ENCODE assay signal across 29 cellular contexts in genomic region chr9:93911136-93911745, GRCh38. TPM values are rescaled to one million over a fixed set of nuclear protein-coding genes. Genes with fewer than 3 reads are reported as not detected.
"Had no signal": no experiment of that assay in that cellular context is flagged by ENCODE, and none has a peak within 500 bp of the region (broad histone marks: within the 10 kb centered on the region; RNA-seq: fewer than 3 reads in every experiment).

No MANE protein-coding gene starts in this region.

- H3K27me3 ChIP-seq: ascending aorta, body of pancreas, MG63, SJSA1 had no signal

- H3K27ac Mint-ChIP-seq: activated CD4-positive, alpha-beta T cell treated with anti-CD3 and anti-CD28 coated beads, Interleukin-2, amount 10 ng/mL, durations not matched to agents 24 days and 14 days; activated CD8-positive, alpha-beta memory T cell treated with anti-CD3 and anti-CD28 coated beads, Interleukin-2, amount 10 ng/mL, durations not matched to agents 7 days and 5 days; activated naive CD4-positive, alpha-beta T cell treated with anti-CD3 and anti-CD28 coated beads, Interleukin-2, amount 50 U/mL, for 72 hours; activated naive CD8-positive, alpha-beta T cell treated with anti-CD3 and anti-CD28 coated beads, Interleukin-2, amount 50 U/mL, for 24 hours; T-helper 1 cell treated with Interleukin-12 subunit alpha and Interleukin-12 subunit beta and Interleukin-4 antibody, amounts not matched to agents 30 μg/mL and 1 μg/mL, for 36 hours; WTC11 had no signal

- H3K9me3 Mint-ChIP-seq: activated CD4-positive, alpha-beta T cell treated with anti-CD3 and anti-CD28 coated beads, Interleukin-2, amount 10 ng/mL, durations not matched to agents 24 days and 14 days; activated naive CD4-positive, alpha-beta T cell treated with anti-CD3 and anti-CD28 coated beads, Interleukin-2, amount 50 U/mL, for 72 hours; activated naive CD8-positive, alpha-beta T cell treated with anti-CD3 and anti-CD28 coated beads, Interleukin-2, amount 50 U/mL, for 24 hours; activated T-cell treated with anti-CD3 and anti-CD28 coated beads, Interleukin-2, amount 50 U/mL, for 4 hours; T-helper 1 cell treated with Interleukin-12 subunit alpha and Interleukin-12 subunit beta and Interleukin-4 antibody, amounts not matched to agents 30 μg/mL and 1 μg/mL, for 36 hours; WTC11 had no signal

- H3K4me3 ChIP-seq: ascending aorta, body of pancreas, MG63, SJSA1 had no signal

- H3K4me1 Mint-ChIP-seq: activated CD8-positive, alpha-beta memory T cell treated with anti-CD3 and anti-CD28 coated beads, Interleukin-2, amount 10 ng/mL, durations not matched to agents 7 days and 5 days had no signal

- ATAC-seq: activated CD8-positive, alpha-beta memory T cell treated with anti-CD3 and anti-CD28 coated beads, Interleukin-2, amount 10 ng/mL, durations not matched to agents 7 days and 5 days; activated naive CD4-positive, alpha-beta T cell treated with anti-CD3 and anti-CD28 coated beads, Interleukin-2, amount 50 U/mL, for 72 hours; activated naive CD8-positive, alpha-beta T cell treated with anti-CD3 and anti-CD28 coated beads, Interleukin-2, amount 50 U/mL, for 24 hours; activated T-cell treated with anti-CD3 and anti-CD28 coated beads, Interleukin-2, amount 50 U/mL, for 4 hours; Panc1; Right ventricle myocardium inferior; SK-N-SH treated with all-trans-retinoic acid at 6 μM for 48 hours had no signal

- H3K36me3 Mint-ChIP-seq: activated CD8-positive, alpha-beta memory T cell treated with anti-CD3 and anti-CD28 coated beads, Interleukin-2, amount 10 ng/mL, durations not matched to agents 7 days and 5 days; activated naive CD4-positive, alpha-beta T cell treated with anti-CD3 and anti-CD28 coated beads, Interleukin-2, amount 50 U/mL, for 72 hours; WTC11 had no signal

- H3K4me3 Mint-ChIP-seq: activated CD4-positive, alpha-beta T cell treated with anti-CD3 and anti-CD28 coated beads, Interleukin-2, amount 10 ng/mL, durations not matched to agents 24 days and 14 days; activated CD8-positive, alpha-beta memory T cell treated with anti-CD3 and anti-CD28 coated beads, Interleukin-2, amount 10 ng/mL, durations not matched to agents 7 days and 5 days; activated naive CD8-positive, alpha-beta T cell treated with anti-CD3 and anti-CD28 coated beads, Interleukin-2, amount 50 U/mL, for 24 hours; activated T-cell treated with anti-CD3 and anti-CD28 coated beads, Interleukin-2, amount 50 U/mL, for 4 hours; T-helper 1 cell treated with Interleukin-12 subunit alpha and Interleukin-12 subunit beta and Interleukin-4 antibody, amounts not matched to agents 30 μg/mL and 1 μg/mL, for 36 hours; WTC11 had no signal

- DNase-seq: activated CD4-positive, alpha-beta T cell treated with anti-CD3 and anti-CD28 coated beads for 1 hour; activated CD4-positive, alpha-beta T cell treated with anti-CD3 and anti-CD28 coated beads, Interleukin-2, amount 10 ng/mL, durations not matched to agents 24 days and 14 days; activated CD4-positive, alpha-beta T cell treated with anti-CD3 and anti-CD28 coated beads, Interleukin-2, amount 50 U/mL, for 48 hours; activated CD8-positive, alpha-beta memory T cell treated with anti-CD3 and anti-CD28 coated beads, Interleukin-2, amount 10 ng/mL, durations not matched to agents 7 days and 5 days; activated effector memory CD4-positive, alpha-beta T cell treated with anti-CD3 and anti-CD28 coated beads, Interleukin-2, amount 50 U/mL, for 16 hours; activated naive CD4-positive, alpha-beta T cell treated with Interleukin-2 at 50 U/mL for 16 hours; activated naive CD8-positive, alpha-beta T cell treated with anti-CD3 and anti-CD28 coated beads, Interleukin-2, amount 50 U/mL, for 24 hours; activated T-cell treated with anti-CD3 and anti-CD28 coated beads, Interleukin-2, amount 50 U/mL, for 4 hours; amniotic stem cell; body of pancreas; MG63; MV-4-11; NCI-H1092 treated with DMSO at 0.1 percent for 48 hours; NCI-H1694 treated with DMSO at 0.1 percent for 48 hours; NCI-H2029 treated with DMSO at 0.1 percent for 48 hours; NCI-H2227 treated with DMSO at 0.1 percent for 48 hours; NCI-H446 treated with DMSO at 0.1 percent for 48 hours; NCI-H524 treated with DMSO at 0.1 percent for 48 hours; OCI-M1; SW 1271 had no signal

- H3K27ac ChIP-seq: ascending aorta, body of pancreas, SJSA1 had no signal

- H3K9me3 ChIP-seq: ascending aorta, body of pancreas, MG63, SJSA1 had no signal

- H3K36me3 ChIP-seq: ascending aorta, MG63, SJSA1 had no signal

- H3K27me3 Mint-ChIP-seq: activated CD4-positive, alpha-beta T cell treated with anti-CD3 and anti-CD28 coated beads, Interleukin-2, amount 10 ng/mL, durations not matched to agents 24 days and 14 days had no signal

- H3K4me1 ChIP-seq: ascending aorta, body of pancreas, SJSA1 had no signal

RNA-seq across cellular contexts. Expression of gene BARX1, which starts 43.9 kb away (rescaled TPM):
- total RNA-seq: activated CD8-positive, alpha-beta memory T cell treated with anti-CD3 and anti-CD28 coated beads, Interleukin-2, amount 10 ng/mL, durations not matched to agents 7 days and 5 days; activated T-cell treated with anti-CD3 and anti-CD28 coated beads, Interleukin-2, amount 50 U/mL, for 4 hours; ascending aorta; bronchial epithelial cell; Right ventricle myocardium inferior; SJSA1 had no signal
